Comparison of ENCODE assay signal across 1 cellular context in the genomic region with DNA sequence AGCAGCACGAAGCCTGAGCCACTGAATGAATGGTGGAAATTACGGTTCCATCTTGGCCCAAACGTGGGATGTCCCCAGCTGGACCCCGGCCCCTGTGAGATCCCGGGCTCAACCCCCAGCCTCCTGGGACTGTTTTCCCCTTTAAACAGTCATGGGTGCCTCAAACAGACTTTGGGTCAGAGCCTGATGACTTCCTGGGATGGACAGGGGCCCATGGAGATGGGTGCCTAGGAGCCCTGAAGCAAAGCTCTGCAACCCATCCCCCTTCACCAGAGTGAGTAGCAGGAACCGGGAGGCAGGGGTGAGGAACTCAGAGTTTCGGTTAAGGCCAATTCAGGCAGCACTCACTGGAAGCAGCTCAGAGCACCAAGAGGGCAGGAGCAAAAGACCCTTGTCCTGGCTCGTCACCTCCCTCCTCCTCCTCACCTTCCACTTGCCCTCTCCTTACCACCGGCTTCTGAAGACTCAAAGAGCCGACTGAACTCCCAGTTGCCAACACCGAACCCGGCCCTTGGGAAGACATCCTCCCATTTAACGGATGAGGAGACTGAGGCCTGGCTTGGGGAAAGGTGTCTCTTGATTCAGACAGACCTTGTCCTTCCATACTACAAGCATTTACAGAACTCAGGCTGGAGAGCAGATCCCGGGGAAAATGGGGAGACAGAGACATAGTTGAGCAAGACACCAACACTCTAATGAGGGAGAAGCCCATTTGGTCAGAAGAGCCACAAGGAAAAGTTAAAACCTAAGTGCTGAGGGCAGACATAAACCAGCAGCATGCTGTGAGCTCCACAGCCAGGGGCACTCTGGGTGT.
TF ChIP-seq lines count a peak whose summit lies in the region.

No MANE protein-coding gene starts in this region.

TF ChIP-seq in H1, 55 proteins besides CTCF, POLR2A, EP300 and RAD21:
- no peak for TF ChIP-seq POLR2AphosphoS5 (IDR thresholded peaks at IDR 0.05; ENCODE audit: low read depth, low read length)
- TF ChIP-seq, protein P1, sequence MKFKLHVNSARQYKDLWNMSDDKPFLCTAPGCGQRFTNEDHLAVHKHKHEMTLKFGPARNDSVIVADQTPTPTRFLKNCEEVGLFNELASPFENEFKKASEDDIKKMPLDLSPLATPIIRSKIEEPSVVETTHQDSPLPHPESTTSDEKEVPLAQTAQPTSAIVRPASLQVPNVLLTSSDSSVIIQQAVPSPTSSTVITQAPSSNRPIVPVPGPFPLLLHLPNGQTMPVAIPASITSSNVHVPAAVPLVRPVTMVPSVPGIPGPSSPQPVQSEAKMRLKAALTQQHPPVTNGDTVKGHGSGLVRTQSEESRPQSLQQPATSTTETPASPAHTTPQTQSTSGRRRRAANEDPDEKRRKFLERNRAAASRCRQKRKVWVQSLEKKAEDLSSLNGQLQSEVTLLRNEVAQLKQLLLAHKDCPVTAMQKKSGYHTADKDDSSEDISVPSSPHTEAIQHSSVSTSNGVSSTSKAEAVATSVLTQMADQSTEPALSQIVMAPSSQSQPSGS (IDR thresholded peaks at IDR 0.05; ENCODE audit: low read length), result no peak
- no peak for TF ChIP-seq BACH1 (IDR thresholded peaks at IDR 0.05; ENCODE audit: low read length)
- no peak for TF ChIP-seq POU5F1 (IDR thresholded peaks at IDR 0.05; ENCODE audit: low read depth, low read length)
- no peak for TF ChIP-seq SIRT6 (IDR thresholded peaks at IDR 0.05; ENCODE audit: low read length)
- no peak for TF ChIP-seq EZH2 (IDR thresholded peaks at IDR 0.05; ENCODE audit: low read depth, low read length, severe bottlenecking)
